Comparison of ENCODE assay signal across 9 cellular contexts in genomic region chr6:125611573-125612399, GRCh38.
A peak's percentile ranks its signal among the peaks of the same experiment; 100 is the strongest.
DNase-seq lines count a peak whose midpoint lies in the region; ATAC-seq, FAIRE-seq and TF ChIP-seq lines count a peak whose summit lies in the region.
"Had no signal": no experiment of that assay in that cellular context is flagged by ENCODE, and none has a peak within 500 bp of the region (broad histone marks: within the 10 kb centered on the region; RNA-seq: fewer than 3 reads in every experiment).

No MANE protein-coding gene starts in this region.

- H3K4me3 ChIP-seq in HEK293 (ENCODE audit: low read depth, low read length) (no peak overlapping the region), SJSA1 (no peak overlapping the region)

- H3K36me3 ChIP-seq in HEK293 (ENCODE audit: control insufficient read depth in 2 of 2, insufficient read depth in 1 of 2, low read length in 2 of 2): no peaks in the 10 kb centered on the region
- no peaks in the 10 kb centered on the region for H3K36me3 ChIP-seq in SJSA1

- CTCF ChIA-PET in HEK293 (lab: Yijun Ruan, JAX): interaction anchor here (0.6 to 1.7 kb wide), 8 partner anchors 9 to 1476 kb away, joined by 3 to 5 read pairs (median 3); no protein-coding TSS in a partner anchor

- H3K9me3 ChIP-seq in HEK293 (ENCODE audit: control insufficient read depth, insufficient read depth, low read depth, low read length): no peaks in the 10 kb centered on the region
- H3K9me3 ChIP-seq in SJSA1 (replicated peaks): no peaks in the 10 kb centered on the region

- no peak for FAIRE-seq in HTR-8/SVneo (lab: Jason Lieb, UNC)

- TF ChIP-seq CTCF in HEK293 (tag by site-specific recombination; IDR thresholded peaks at IDR 0.05): no peak
- no peak for TF ChIP-seq CTCF in GM13977 (IDR thresholded peaks at IDR 0.05; ENCODE audit: extremely low read depth, insufficient read depth, missing control alignments)

- POLR2A ChIA-PET in HEK293 (lab: Yijun Ruan, JAX): no interaction called here

- no peaks in the 10 kb centered on the region for H3K27me3 ChIP-seq in SJSA1 (replicated peaks)

- intact Hi-C loops in left cardiac atrium (cut with DNase I): no loop called here

- in situ Hi-C loops in GM13977 (cut with MboI; ENCODE audit: low pct_unique_long_range_greater_than_20kb, low sequenced_read_pairs, unreplicated experiment): no loop called here

- DNase-seq in SJSA1 (ENCODE audit: low read depth in 1 of 2, low spot score in 2 of 2) (peak; percentile 49 to 66), left cardiac atrium (peak; percentile 24), putamen (ENCODE audit: low spot score) (peak; percentile 61), GM13977 (ENCODE audit: low spot score) (no peak), HTR-8/SVneo (ENCODE audit: insufficient read length, low spot score) (no peak), SKM-1 (lab: John Stamatoyannopoulos, UW; ENCODE audit: unreplicated experiment) (no peak)
- DNase-seq: activated CD4-positive, alpha-beta T cell treated with anti-CD3 and anti-CD28 coated beads, Interleukin-2, amount 10 ng/mL, durations not matched to agents 24 days and 14 days had no signal

- H3K27ac ChIP-seq in HEK293 (ENCODE audit: extremely low read depth, low read depth, low read length) (peak overlapping the region; percentile 67), SJSA1 (peak overlapping the region; percentile 24; the same call in 1 of the 2 replicates)

- H3K4me1 ChIP-seq in HEK293 (ENCODE audit: control insufficient read depth, insufficient read depth, low read length) (peaks cover 12% of the 10 kb centered on the region), SJSA1 (replicated peaks) (peaks cover 13% of the 10 kb centered on the region; the same call in 1 of the 2 replicates)

- ATAC-seq in left cardiac atrium (peak; percentile 50 to 65), HG02759 (IDR thresholded peaks at IDR 0.05; ENCODE audit: unreplicated experiment) (no peak)

TF ChIP-seq in HEK293, 187 proteins besides CTCF, POLR2A, EP300 and RAD21 (continues in another document):
- TF ChIP-seq ZNF707 (tag by site-specific recombination; IDR thresholded peaks at IDR 0.05) (no peak), ZNF341 (tag by site-specific recombination; IDR thresholded peaks at IDR 0.05; ENCODE audit: low read depth) (peak; percentile 87), ZNF146 (tag by site-specific recombination; IDR thresholded peaks at IDR 0.05) (no peak), ZNF596 (tag by site-specific recombination; IDR thresholded peaks at IDR 0.05) (peak; percentile 69), ZNF600 (tag by site-specific recombination; IDR thresholded peaks at IDR 0.05) (peak; percentile 55; the same call in 1 of the 2 replicates), ZNF792 (tag by site-specific recombination; IDR thresholded peaks at IDR 0.05) (no peak), ZNF521 (tag by site-specific recombination; IDR thresholded peaks at IDR 0.05) (no peak), ZNF704 (tag by site-specific recombination; IDR thresholded peaks at IDR 0.05) (no peak), ZBTB21 (tag by site-specific recombination; IDR thresholded peaks at IDR 0.05) (no peak), ZNF629 (tag by site-specific recombination; IDR thresholded peaks at IDR 0.05) (no peak), ZNF843 (tag by site-specific recombination; IDR thresholded peaks at IDR 0.05) (peak; percentile 58; the same call in 1 of the 2 replicates), ZXDB (tag by site-specific recombination; IDR thresholded peaks at IDR 0.05) (0 out of 2 replicates have a peak, but pooled peaks have one; percentile 50), GFI1B (tag by site-specific recombination; IDR thresholded peaks at IDR 0.05) (no peak), ZNF768 (tag by site-specific recombination; IDR thresholded peaks at IDR 0.05) (no peak), SALL2 (tag by site-specific recombination; IDR thresholded peaks at IDR 0.05; ENCODE audit: borderline replicate concordance) (no peak), ZNF776 (tag by site-specific recombination; IDR thresholded peaks at IDR 0.05; ENCODE audit: borderline replicate concordance) (no peak), ZNF2 (tag by site-specific recombination; IDR thresholded peaks at IDR 0.05) (no peak), IKZF3 (tag by site-specific recombination; IDR thresholded peaks at IDR 0.05) (peak; percentile 50; the same call in 1 of the 2 replicates), BCL11B (tag by site-specific recombination; IDR thresholded peaks at IDR 0.05; ENCODE audit: low read depth) (no peak), ZNF274 (IDR thresholded peaks at IDR 0.05; ENCODE audit: low read length) (no peak), ZNF274 (tag by site-specific recombination; IDR thresholded peaks at IDR 0.05; ENCODE audit: borderline replicate concordance) (no peak), ZNF211 (tag by site-specific recombination; IDR thresholded peaks at IDR 0.05; ENCODE audit: low read depth) (no peak), ZBTB6 (tag by site-specific recombination; IDR thresholded peaks at IDR 0.05) (no peak), ZNF280D (tag by site-specific recombination; IDR thresholded peaks at IDR 0.05) (no peak), ZNF623 (tag by site-specific recombination; IDR thresholded peaks at IDR 0.05) (no peak), ZNF155 (tag by site-specific recombination; IDR thresholded peaks at IDR 0.05) (no peak), ZNF677 (tag by site-specific recombination; IDR thresholded peaks at IDR 0.05) (peak; percentile 93), ZNF530 (tag by site-specific recombination; IDR thresholded peaks at IDR 0.05; ENCODE audit: low read depth) (no peak), ZNF37A (tag by site-specific recombination; IDR thresholded peaks at IDR 0.05) (no peak), ZNF18 (tag by site-specific recombination; IDR thresholded peaks at IDR 0.05) (no peak), ZNF335 (tag by site-specific recombination; conservative IDR thresholded peaks at IDR 0.05) (peak; percentile 32), KLF16 (tag by site-specific recombination; IDR thresholded peaks at IDR 0.05) (no peak)

Comparison
In these comparisons a context has a peak if more than half of its experiments do, and no peak if none do; other contexts are left out.
1. DNase-seq: peak in SJSA1 (2 of 2), left cardiac atrium (single experiment) and putamen (single experiment); none in GM13977 (single experiment), HTR-8/SVneo (single experiment) and SKM-1 (single experiment).